In genomic region chr18:74310411-74310810, GRCh38 we compare ENCODE assay signal across 1 cellular context.
A peak's percentile ranks its signal among the peaks of the same experiment; 100 is the strongest.
TF ChIP-seq lines count a peak whose summit lies in the region.

No MANE protein-coding gene starts in this region.

TF ChIP-seq in IMR-90, 13 proteins besides CTCF, POLR2A, EP300 and RAD21 (continued from another document):
- peak; percentile 26; the same call in 1 of the 2 replicates for TF ChIP-seq SMC3 (IDR thresholded peaks at IDR 0.05; ENCODE audit: low read depth, low read length)
- no peak for TF ChIP-seq MXI1 (IDR thresholded peaks at IDR 0.05; ENCODE audit: borderline replicate concordance, low read depth, low read length)
- no peak for TF ChIP-seq USF2 (IDR thresholded peaks at IDR 0.05; ENCODE audit: low read depth, low read length)
